ENCODE assay signal across 35 cellular contexts in genomic region chr17:31355935-31356334, GRCh38. TPM values are rescaled to one million over a fixed set of nuclear protein-coding genes. Genes with fewer than 3 reads are reported as not detected.
"Had no signal": no experiment of that assay in that cellular context is flagged by ENCODE, and none has a peak within 500 bp of the region (broad histone marks: within the 10 kb centered on the region; RNA-seq: fewer than 3 reads in every experiment).

No MANE protein-coding gene starts in this region.

- H3K4me2 ChIP-seq: hepatocyte had no signal

- H3K4me1 ChIP-seq: esophagus muscularis mucosa, gastroesophageal sphincter, heart right ventricle had no signal

- ATAC-seq: activated CD4-positive, CD25-positive, alpha-beta regulatory T cell treated with anti-CD3 and anti-CD28 coated beads, Interleukin-2, amount 50 U/mL, for 24 hours; activated CD8-positive, alpha-beta T cell treated with anti-CD3 and anti-CD28 coated beads for 36 hours; activated T-cell treated with anti-CD3 and anti-CD28 coated beads, Interleukin-2, amount 50 U/mL, for 4 hours; activated T-helper 17 cell treated with anti-CD3 and anti-CD28 coated beads, Interleukin-2, amount 50 U/mL, for 72 hours; gastroesophageal sphincter; heart right ventricle had no signal

- H3K27me3 Mint-ChIP-seq: activated B cell treated with CpG ODN at 0.5 μM for 24 hours; activated CD8-positive, alpha-beta T cell treated with anti-CD3 and anti-CD28 coated beads for 36 hours; activated naive CD8-positive, alpha-beta T cell; activated T-helper 17 cell treated with anti-CD3 and anti-CD28 coated beads, Interleukin-2, amount 50 U/mL, for 72 hours; central memory CD8-positive, alpha-beta T cell; dendritic cell treated with granulocyte-macrophage colony-stimulating factor and Interleukin-4, amounts not matched to agents 40 ng/mL and 50 ng/mL, for 4 days had no signal

- DNase-seq: activated B cell treated with CpG ODN at 0.5 μM for 24 hours; activated CD4-positive, alpha-beta T cell treated with anti-CD3 and anti-CD28 coated beads for 48 hours; activated CD4-positive, alpha-beta T cell treated with anti-CD3 and anti-CD28 coated beads, Interleukin-2, amount 50 U/mL, for 1 hour; activated CD4-positive, alpha-beta T cell treated with anti-CD3 and anti-CD28 coated beads, Interleukin-2, amount 50 U/mL, for 48 hours; activated CD8-positive, alpha-beta memory T cell treated with anti-CD3 and anti-CD28 coated beads for 24 hours; activated CD8-positive, alpha-beta T cell treated with anti-CD3 and anti-CD28 coated beads for 36 hours; activated effector memory CD4-positive, alpha-beta T cell treated with Interleukin-2 at 50 U/mL for 16 hours; activated gamma-delta T cell treated with Interleukin-2 at 50 U/mL for 16 hours; activated naive CD4-positive, alpha-beta T cell treated with anti-CD3 and anti-CD28 coated beads, Interleukin-2, amount 50 U/mL, for 16 hours; activated naive CD4-positive, alpha-beta T cell treated with Interleukin-2 at 50 U/mL for 16 hours; activated T-cell treated with anti-CD3 and anti-CD28 coated beads, Interleukin-2, amount 50 U/mL, for 4 hours; amniotic stem cell; anterior cingulate cortex; brain microvascular endothelial cell; dorsolateral prefrontal cortex; effector memory CD4-positive, alpha-beta T cell; endodermal cell; erythroblast; foreskin melanocyte; heart right ventricle; T1000; WERI-Rb-1 had no signal

- H3K4me3 ChIP-seq: coronary artery, dorsolateral prefrontal cortex, esophagus muscularis mucosa, gastroesophageal sphincter, heart right ventricle, hepatocyte had no signal

- H3K4me1 Mint-ChIP-seq: activated B cell treated with CpG ODN at 0.5 μM for 24 hours; activated T-helper 17 cell treated with anti-CD3 and anti-CD28 coated beads, Interleukin-2, amount 50 U/mL, for 72 hours; central memory CD8-positive, alpha-beta T cell; endodermal cell had no signal

- H3K27ac ChIP-seq: brain microvascular endothelial cell, coronary artery, dorsolateral prefrontal cortex, esophagus muscularis mucosa, gastroesophageal sphincter, heart right ventricle, hepatocyte, WERI-Rb-1 had no signal

- H3K27me3 ChIP-seq: brain microvascular endothelial cell, dorsolateral prefrontal cortex, esophagus muscularis mucosa, gastroesophageal sphincter, heart right ventricle, hepatocyte had no signal

- H3K4me3 Mint-ChIP-seq: activated B cell treated with CpG ODN at 0.5 μM for 24 hours; activated CD8-positive, alpha-beta T cell treated with anti-CD3 and anti-CD28 coated beads for 36 hours; activated naive CD8-positive, alpha-beta T cell; activated T-cell treated with anti-CD3 and anti-CD28 coated beads, Interleukin-2, amount 50 U/mL, for 4 hours; activated T-helper 17 cell treated with anti-CD3 and anti-CD28 coated beads, Interleukin-2, amount 50 U/mL, for 72 hours; central memory CD8-positive, alpha-beta T cell; dendritic cell treated with granulocyte-macrophage colony-stimulating factor and Interleukin-4, amounts not matched to agents 40 ng/mL and 50 ng/mL, for 4 days; endodermal cell; T-helper 1 cell treated with Interleukin-12 subunit alpha and Interleukin-12 subunit beta and Interleukin-4 antibody, amounts not matched to agents 30 μg/mL and 1 μg/mL, for 36 hours had no signal

- H3K9me3 ChIP-seq: esophagus muscularis mucosa, gastroesophageal sphincter, heart right ventricle had no signal

- FAIRE-seq: astrocyte, bronchial epithelial cell had no signal

- H3K9me3 Mint-ChIP-seq: activated B cell treated with CpG ODN at 0.5 μM for 24 hours; activated CD8-positive, alpha-beta T cell treated with anti-CD3 and anti-CD28 coated beads for 36 hours; activated T-cell treated with anti-CD3 and anti-CD28 coated beads, Interleukin-2, amount 50 U/mL, for 4 hours; activated T-helper 17 cell treated with anti-CD3 and anti-CD28 coated beads, Interleukin-2, amount 50 U/mL, for 72 hours; central memory CD8-positive, alpha-beta T cell; dendritic cell treated with granulocyte-macrophage colony-stimulating factor and Interleukin-4, amounts not matched to agents 40 ng/mL and 50 ng/mL, for 4 days; endodermal cell; T-helper 1 cell treated with Interleukin-12 subunit alpha and Interleukin-12 subunit beta and Interleukin-4 antibody, amounts not matched to agents 30 μg/mL and 1 μg/mL, for 36 hours had no signal

- H3K27ac Mint-ChIP-seq: activated B cell treated with CpG ODN at 0.5 μM for 24 hours; activated CD8-positive, alpha-beta T cell treated with anti-CD3 and anti-CD28 coated beads for 36 hours; activated naive CD8-positive, alpha-beta T cell; activated T-helper 17 cell treated with anti-CD3 and anti-CD28 coated beads, Interleukin-2, amount 50 U/mL, for 72 hours; dendritic cell treated with granulocyte-macrophage colony-stimulating factor and Interleukin-4, amounts not matched to agents 40 ng/mL and 50 ng/mL, for 4 days; endodermal cell; T-helper 1 cell treated with Interleukin-12 subunit alpha and Interleukin-12 subunit beta and Interleukin-4 antibody, amounts not matched to agents 30 μg/mL and 1 μg/mL, for 36 hours had no signal

RNA-seq across cellular contexts. Expression of gene EVI2A, which starts 34.5 kb away (rescaled TPM):
- total RNA-seq: bronchial epithelial cell, endodermal cell had no signal

RNA-seq across cellular contexts. Expression of gene RAB11FIP4, which starts 35.5 kb away (rescaled TPM):
- total RNA-seq: glomerular endothelial cell had no signal

RNA-seq across cellular contexts. Expression of gene EVI2B, which starts 42.1 kb away (rescaled TPM):
- total RNA-seq: bronchial epithelial cell, endodermal cell, hepatocyte had no signal
- polyA plus RNA-seq: hepatocyte had no signal

RNA-seq across cellular contexts. Expression of gene OMG, which starts 58.9 kb away (rescaled TPM):
- total RNA-seq: astrocyte, bronchial epithelial cell, endodermal cell, gastroesophageal sphincter, glomerular endothelial cell, hepatocyte had no signal
